ENCODE assay signal across 26 cellular contexts in the genomic region with DNA sequence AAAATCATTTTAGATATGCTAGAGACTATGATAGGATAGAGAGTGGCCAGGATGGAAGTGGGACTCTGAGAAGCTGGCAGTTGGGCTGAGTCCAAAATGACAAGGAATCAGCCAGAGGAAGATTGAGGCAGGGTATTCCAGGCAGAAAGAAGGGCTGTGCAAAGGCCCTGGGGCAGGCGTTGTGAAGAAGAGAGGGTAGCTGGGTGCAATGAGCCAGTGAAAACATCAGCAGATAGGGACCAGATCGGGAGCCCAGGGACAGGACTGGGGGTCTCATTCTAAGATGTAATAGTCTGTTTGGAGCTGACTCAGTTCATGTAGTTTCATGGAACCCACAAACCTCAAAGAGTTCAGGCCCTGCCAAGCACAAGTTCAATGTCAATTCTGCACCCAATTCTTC.
DNase-seq lines count a peak whose midpoint lies in the region; ATAC-seq, FAIRE-seq and TF ChIP-seq lines count a peak whose summit lies in the region.
"Had no signal": no experiment of that assay in that cellular context is flagged by ENCODE, and none has a peak within 500 bp of the region (broad histone marks: within the 10 kb centered on the region; RNA-seq: fewer than 3 reads in every experiment).

No MANE protein-coding gene starts in this region.

- H2BK20ac ChIP-seq in H1 (ENCODE audit: low read length): no peak overlapping the region

- no peak overlapping the region for H3K18ac ChIP-seq in H1 (ENCODE audit: extremely low read depth, low read length)

- H3K4me1 ChIP-seq in HEK293 (ENCODE audit: control insufficient read depth, insufficient read depth, low read length) (no peaks in the 10 kb centered on the region), H1 (replicated peaks in 1 of 4; ENCODE audit: control insufficient read depth in 3 of 4, insufficient read depth in 4 of 4, low read length in 3 of 4) (peaks cover 1 to 12% (median 7%) of the 10 kb centered on the region in 4 experiments; a peak in 6 of 7 replicates)
- H3K4me1 ChIP-seq: BE2C had no signal

- no peak for TF ChIP-seq POLR2A in H1 (IDR thresholded peaks at IDR 0.05; ENCODE audit: control extremely low read depth in 1 of 2, low read depth in 2 of 2, low read length in 2 of 2)

- no peak overlapping the region for H3K27ac Mint-ChIP-seq in stimulated activated naive CD8-positive, alpha-beta T cell treated with anti-CD3 and anti-CD28 coated beads, Interleukin-15, amount 100 ng/mL, for 72 hours
- H3K27ac Mint-ChIP-seq: CD4-positive, alpha-beta memory T cell; CD4-positive, CD25-positive, alpha-beta regulatory T cell; CD8-positive, alpha-beta memory T cell had no signal

- H3K4me2 ChIP-seq in H1 (ENCODE audit: insufficient read depth in 1 of 2, low read depth in 2 of 2, low read length in 2 of 2): no peak overlapping the region
- H3K4me2 ChIP-seq: BLaER1 had no signal

- CTCF ChIA-PET in HEK293 (lab: Yijun Ruan, JAX) (interaction anchor here (0.6 to 10.2 kb wide), 3 partner anchors 17 to 606 kb away, joined by 4 to 125 read pairs (median 4); no protein-coding TSS in a partner anchor), H1 (lab: Charles Lee; ENCODE audit: partially characterized antibody) (interaction anchor here (1.4 kb wide), 1 partner anchor 478 kb away, joined by 3 read pairs; no protein-coding TSS in a partner anchor)

- H4K20me1 ChIP-seq in H1 (replicated peaks in 1 of 2; ENCODE audit: control insufficient read depth in 1 of 2, insufficient read depth in 2 of 2, low read length in 2 of 2): no peaks in the 10 kb centered on the region
- H4K20me1 ChIP-seq: BLaER1 had no signal

- WGBS in H1 (ENCODE audit: extremely low coverage in 1 of 2, insufficient coverage in 1 of 2, insufficient read length in 1 of 2, insufficient replicate concordance in 2 of 2, low coverage in 1 of 2, low lambda C conversion rate in 2 of 2, missing lambda C conversion rate in 1 of 2), 2 experiments: 87% methylated on average over 2 of the region's 2 CpGs; no CpG with 5 or more reads in 1 of the 2 experiments

- peaks cover 9 to 12% of the 10 kb centered on the region in 2 donors for H3K9me3 Mint-ChIP-seq in stimulated activated naive CD8-positive, alpha-beta T cell treated with anti-CD3 and anti-CD28 coated beads, Interleukin-15, amount 100 ng/mL, for 72 hours

- H3K79me1 ChIP-seq in H1 (ENCODE audit: low read depth, low read length): no peaks in the 10 kb centered on the region

- no peak for DNase-seq in H1 (ENCODE audit: low read depth in 1 of 2, low spot score in 2 of 2)
- no peak for DNase-seq in stimulated activated naive CD8-positive, alpha-beta T cell treated with anti-CD3 and anti-CD28 coated beads, Interleukin-15, amount 100 ng/mL, for 72 hours
- no peak for DNase-seq in stimulated activated CD4-positive, alpha-beta T cell treated with anti-CD3 and anti-CD28 coated beads, Interleukin-2, amount 100 ng/mL, for 24 hours
- DNase-seq: 8988T; ACHN; BE2C; C1 segment of cervical spinal cord; CD4-positive, alpha-beta memory T cell; CD4-positive, CD25-positive, alpha-beta regulatory T cell; CD8-positive, alpha-beta memory T cell; COR-L47; DMS 273 treated with DMSO at 0.1 percent for 48 hours; DMS153; DMS53; DMS79; DND-41; EL; GDM1 had no signal

- no peak overlapping the region for H3K4ac ChIP-seq in H1 (replicated peaks; ENCODE audit: insufficient read length, low read depth, low read length)

- no peak overlapping the region for H3K23ac ChIP-seq in H1 (ENCODE audit: insufficient read length)

- no peak for TF ChIP-seq RAD21 in H1 (IDR thresholded peaks at IDR 0.05 in 1 of 2, conservative IDR thresholded peaks at IDR 0.05 in 1 of 2; ENCODE audit: low read depth in 2 of 2, low read length in 2 of 2)

- H3K27ac ChIP-seq in HEK293 (ENCODE audit: extremely low read depth, low read depth, low read length) (no peak overlapping the region), H1 (ENCODE audit: low read depth, low read length) (no peak overlapping the region)
- H3K27ac ChIP-seq: BLaER1 had no signal

- peak overlapping the region; percentile 16 for H4K91ac ChIP-seq in H1 (replicated peaks; ENCODE audit: insufficient read length, low read length)

- no peak overlapping the region for H4K8ac ChIP-seq in H1 (ENCODE audit: extremely low read depth, insufficient read depth, low read length)

- POLR2A ChIA-PET in HEK293 (lab: Yijun Ruan, JAX) (no interaction called here), H1 (lab: Charles Lee; ENCODE audit: partially characterized antibody) (interaction anchor here (1.0 kb wide), 1 partner anchor 16 kb away, joined by 3 read pairs; no protein-coding TSS in a partner anchor)

- no peak overlapping the region for H2BK5ac ChIP-seq in H1 (ENCODE audit: low read depth, low read length)

- no peak overlapping the region for H2BK15ac ChIP-seq in H1 (ENCODE audit: low read length)

- H3K27me3 ChIP-seq in H1 (replicated peaks in 1 of 4; ENCODE audit: control insufficient read depth in 3 of 4, extremely low read depth in 1 of 4, insufficient read depth in 3 of 4, low read length in 3 of 4): no peaks in the 10 kb centered on the region
- H3K27me3 ChIP-seq: BLaER1 had no signal

- H3K9me3 ChIP-seq in HEK293 (ENCODE audit: control insufficient read depth, insufficient read depth, low read depth, low read length) (no peaks in the 10 kb centered on the region), H1 (ENCODE audit: insufficient read depth in 2 of 2, low read depth in 1 of 2, low read length in 1 of 2) (peaks cover 10 to 12% of the 10 kb centered on the region in 2 experiments)
- H3K9me3 ChIP-seq: BE2C had no signal

- FAIRE-seq in H1 (lab: Jason Lieb, UNC): no peak
- FAIRE-seq: A204.1, GM12878, GM12892, GM18507 had no signal

- no peak overlapping the region for H3K9ac ChIP-seq in H1 (replicated peaks in 1 of 4; ENCODE audit: extremely low read depth in 1 of 4, low read depth in 3 of 4, low read length in 3 of 4)
- H3K9ac ChIP-seq: BLaER1 had no signal

- no peak overlapping the region for H3K56ac ChIP-seq in H1 (replicated peaks; ENCODE audit: insufficient read length, low read depth, low read length)

- H4K5ac ChIP-seq in H1 (ENCODE audit: insufficient read length, low read depth, low read length): no peak overlapping the region

- no peaks in the 10 kb centered on the region for H3K79me2 ChIP-seq in H1 (ENCODE audit: control insufficient read depth in 1 of 2, insufficient read depth in 2 of 2, low read length in 2 of 2)

- ATAC-seq in stimulated activated naive CD8-positive, alpha-beta T cell treated with anti-CD3 and anti-CD28 coated beads, Interleukin-15, amount 100 ng/mL, for 72 hours: no peak
- no peak for ATAC-seq in HG03196 (IDR thresholded peaks at IDR 0.05; ENCODE audit: unreplicated experiment)
- ATAC-seq: GM12878 had no signal

- TF ChIP-seq CTCF in HEK293 (tag by site-specific recombination; IDR thresholded peaks at IDR 0.05): no peak
- TF ChIP-seq CTCF in H1 (IDR thresholded peaks at IDR 0.05; ENCODE audit: control extremely low read depth in 1 of 3, insufficient read depth in 1 of 3, low read depth in 1 of 3, low read length in 3 of 3): no peak

- peaks cover 4% of the 10 kb centered on the region for H3K4me1 Mint-ChIP-seq in stimulated activated naive CD8-positive, alpha-beta T cell treated with anti-CD3 and anti-CD28 coated beads, Interleukin-15, amount 100 ng/mL, for 72 hours
- H3K4me1 Mint-ChIP-seq: CD14-positive monocyte had no signal

- no peak overlapping the region for H2AFZ ChIP-seq in H1 (ENCODE audit: low read length)

- H3K14ac ChIP-seq in H1 (ENCODE audit: insufficient read length): no peak overlapping the region

- no peak overlapping the region for H3K4me3 ChIP-seq in HEK293 (ENCODE audit: low read depth, low read length)
- no peak overlapping the region for H3K4me3 ChIP-seq in H1 (ENCODE audit: extremely low read depth in 1 of 4, insufficient read depth in 2 of 4, low read depth in 3 of 4, low read length in 4 of 4)
- H3K4me3 ChIP-seq: BLaER1, GM12878 had no signal

- no peak overlapping the region for H2AK5ac ChIP-seq in H1 (ENCODE audit: low read depth, low read length)

- peak overlapping the region; percentile 51; the same call in 1 of the 2 replicates for H2BK12ac ChIP-seq in H1 (ENCODE audit: low read depth, low read length)

- H3K36me3 ChIP-seq in HEK293 (ENCODE audit: control insufficient read depth in 2 of 2, insufficient read depth in 1 of 2, low read length in 2 of 2) (no peaks in the 10 kb centered on the region), H1 (ENCODE audit: control insufficient read depth in 2 of 4, insufficient read depth in 4 of 4, low read length in 3 of 4) (peaks cover 0 to 6% (median 1%) of the 10 kb centered on the region in 4 experiments; a peak in 1 of 8 replicates)
- H3K36me3 ChIP-seq: BE2C, BLaER1 had no signal

- H3K27me3 Mint-ChIP-seq in stimulated activated naive CD8-positive, alpha-beta T cell treated with anti-CD3 and anti-CD28 coated beads, Interleukin-15, amount 100 ng/mL, for 72 hours: peaks cover 43% of the 10 kb centered on the region

- H3K4me3 Mint-ChIP-seq in stimulated activated naive CD8-positive, alpha-beta T cell treated with anti-CD3 and anti-CD28 coated beads, Interleukin-15, amount 100 ng/mL, for 72 hours: no peak overlapping the region
- H3K4me3 Mint-ChIP-seq: CD14-positive monocyte; CD4-positive, alpha-beta memory T cell; CD4-positive, CD25-positive, alpha-beta regulatory T cell; CD8-positive, alpha-beta memory T cell had no signal

- H2BK120ac ChIP-seq in H1 (replicated peaks; ENCODE audit: low read depth, low read length): no peak overlapping the region

- TF ChIP-seq EP300 in H1 (IDR thresholded peaks at IDR 0.05; ENCODE audit: borderline replicate concordance in 1 of 2, low read depth in 2 of 2, low read length in 2 of 2): no peak

- no peaks in the 10 kb centered on the region; the same call in 1 of the 2 replicates for H3K23me2 ChIP-seq in H1 (ENCODE audit: low read depth, low read length)

TF ChIP-seq in HEK293, 187 proteins besides CTCF, POLR2A, EP300 and RAD21:
- TF ChIP-seq ZNF664 (tag by site-specific recombination; IDR thresholded peaks at IDR 0.05): no peak
- TF ChIP-seq ZNF623 (tag by site-specific recombination; IDR thresholded peaks at IDR 0.05): peak; percentile 72
TF ChIP-seq in HEK293: peak in this region for 1.

TF ChIP-seq in H1, 55 proteins besides CTCF, POLR2A, EP300 and RAD21:
- TF ChIP-seq HDAC2 (IDR thresholded peaks at IDR 0.05; ENCODE audit: borderline replicate concordance in 1 of 2, low read depth in 2 of 2, low read length in 2 of 2): peak in 1 of 2 experiments; percentile 18; a peak in 1 of 4 replicates
- TF ChIP-seq KDM1A (IDR thresholded peaks at IDR 0.05; ENCODE audit: borderline replicate concordance, low read length): peak; percentile 87
- TF ChIP-seq CTBP2 (IDR thresholded peaks at IDR 0.05; ENCODE audit: borderline replicate concordance, insufficient read depth, insufficient read length, low read length): no peak
- no peak for TF ChIP-seq ATF3 (IDR thresholded peaks at IDR 0.05; ENCODE audit: insufficient read depth, low read depth, low read length)
TF ChIP-seq in H1: peak in this region for 2.
